ENCODE assay signal across 8 cellular contexts in genomic region chr3:124760601-124761000, GRCh38. TPM values are rescaled to one million over a fixed set of nuclear protein-coding genes. Genes with fewer than 3 reads are reported as not detected.
DNase-seq lines count a peak whose midpoint lies in the region; ATAC-seq lines count a peak whose summit lies in the region.

No MANE protein-coding gene starts in this region.

- no peaks in the 10 kb centered on the region for H3K4me1 Mint-ChIP-seq in activated T-helper 17 cell treated with anti-CD3 and anti-CD28 coated beads, Interleukin-2, amount 50 U/mL, for 72 hours

- H3K36me3 Mint-ChIP-seq in activated T-helper 17 cell treated with anti-CD3 and anti-CD28 coated beads, Interleukin-2, amount 50 U/mL, for 72 hours (ENCODE audit: low read depth), result no peaks in the 10 kb centered on the region

- peak; percentile 75 for DNase-seq in EL
- peak; percentile 60 for DNase-seq in M059J (ENCODE audit: low read depth)
- DNase-seq in cerebellum (ENCODE audit: low spot score), result peak; percentile 55
- peak; percentile 46 for DNase-seq in medulla oblongata (ENCODE audit: extremely low spot score)
- DNase-seq in NCI-H526 (lab: John Stamatoyannopoulos, UW), result no peak

- no peak overlapping the region for H3K4me3 Mint-ChIP-seq in activated T-helper 17 cell treated with anti-CD3 and anti-CD28 coated beads, Interleukin-2, amount 50 U/mL, for 72 hours

- ATAC-seq in HG03039 (IDR thresholded peaks at IDR 0.05; ENCODE audit: unreplicated experiment), result no peak
- ATAC-seq in activated T-helper 17 cell treated with anti-CD3 and anti-CD28 coated beads, Interleukin-2, amount 50 U/mL, for 72 hours (replicated peaks), result no peak
- no peak for ATAC-seq in GM21786 (IDR thresholded peaks at IDR 0.05; ENCODE audit: unreplicated experiment)

- no peak overlapping the region for H3K27ac Mint-ChIP-seq in activated T-helper 17 cell treated with anti-CD3 and anti-CD28 coated beads, Interleukin-2, amount 50 U/mL, for 72 hours

- H3K27me3 Mint-ChIP-seq in activated T-helper 17 cell treated with anti-CD3 and anti-CD28 coated beads, Interleukin-2, amount 50 U/mL, for 72 hours, result no peaks in the 10 kb centered on the region

- no peaks in the 10 kb centered on the region for H3K9me3 Mint-ChIP-seq in activated T-helper 17 cell treated with anti-CD3 and anti-CD28 coated beads, Interleukin-2, amount 50 U/mL, for 72 hours

RNA-seq across cellular contexts. Expression of gene UMPS, which starts 30.3 kb away (rescaled TPM):
- total RNA-seq in M059J (2014; rRNA removed; shearing (Covaris generic)), result 36.9 and 43.9 TPM in 2 replicates
- total RNA-seq in cerebellum, result 35.1 TPM
- 10 to 100 TPM; 29.2 to 55.0 TPM for total RNA-seq in activated T-helper 17 cell treated with anti-CD3 and anti-CD28 coated beads, Interleukin-2, amount 50 U/mL, for 72 hours

Comparison
In these comparisons a context has a peak if more than half of its experiments do, and no peak if none do; other contexts are left out.
1. DNase-seq: peak in EL (single experiment), M059J (single experiment), cerebellum (single experiment) and medulla oblongata (single experiment); none in NCI-H526 (0 of 2).